1 cellular context compared by ENCODE assay signal in genomic region chr16:85353839-85354622, GRCh38.
TF ChIP-seq lines count a peak whose summit lies in the region.

No MANE protein-coding gene starts in this region.

TF ChIP-seq in HepG2, 621 proteins besides CTCF, POLR2A, EP300 and RAD21 (continued from another document):
- TF ChIP-seq ZNF646 (CRISPR knock-in tag; IDR thresholded peaks at IDR 0.05) = no peak
- no peak for TF ChIP-seq MEIS1 (CRISPR knock-in tag; IDR thresholded peaks at IDR 0.05; ENCODE audit: borderline replicate concordance)
- no peak for TF ChIP-seq REL (CRISPR knock-in tag; conservative IDR thresholded peaks at IDR 0.05)
- no peak for TF ChIP-seq CEBPZ (IDR thresholded peaks at IDR 0.05; ENCODE audit: low read length)
- TF ChIP-seq NRL (CRISPR knock-in tag; IDR thresholded peaks at IDR 0.05; ENCODE audit: borderline replicate concordance) = no peak
- TF ChIP-seq THRA (CRISPR knock-in tag; IDR thresholded peaks at IDR 0.05; ENCODE audit: borderline replicate concordance) = no peak
- no peak for TF ChIP-seq RBFOX2 (IDR thresholded peaks at IDR 0.05; ENCODE audit: low read depth, low read length)
- no peak for TF ChIP-seq NCOA5 (CRISPR knock-in tag; IDR thresholded peaks at IDR 0.05)
- TF ChIP-seq NCOR1 (IDR thresholded peaks at IDR 0.05; ENCODE audit: borderline replicate concordance, low read length) = no peak
- TF ChIP-seq GTF2F1 (IDR thresholded peaks at IDR 0.05; ENCODE audit: low read length) = no peak
- TF ChIP-seq FUBP1 (CRISPR knock-in tag; IDR thresholded peaks at IDR 0.05; ENCODE audit: borderline replicate concordance) = no peak
